In genomic region chr16:55443855-55444254, GRCh38 we compare ENCODE assay signal across 23 cellular contexts. TPM values are rescaled to one million over a fixed set of nuclear protein-coding genes. Genes with fewer than 3 reads are reported as not detected.
"Had no signal": no experiment of that assay in that cellular context is flagged by ENCODE, and none has a peak within 500 bp of the region (broad histone marks: within the 10 kb centered on the region; RNA-seq: fewer than 3 reads in every experiment).

No MANE protein-coding gene starts in this region.

- H3K27me3 ChIP-seq: gastrocnemius medialis, right lobe of liver, testis, uterus had no signal

- H3K27me3 Mint-ChIP-seq: activated B cell treated with CpG ODN at 0.5 μM for 24 hours had no signal

- ATAC-seq: activated CD8-positive, alpha-beta T cell treated with anti-CD3 and anti-CD28 coated beads for 36 hours; gastrocnemius medialis; stimulated activated naive CD8-positive, alpha-beta T cell treated with anti-CD3 and anti-CD28 coated beads, Interleukin-15, Interleukin-2, amounts not matched to agents 100 U/mL and 50 U/mL, for 24 hours; T-cell had no signal

- H3K4me3 ChIP-seq: gastrocnemius medialis, left ventricle myocardium inferior, right lobe of liver, testis, uterus had no signal

- H3K36me3 Mint-ChIP-seq: activated naive CD4-positive, alpha-beta T cell treated with anti-CD3 and anti-CD28 coated beads, Interleukin-2, amount 50 U/mL, for 72 hours; T-cell had no signal

- H3K27ac ChIP-seq: gastrocnemius medialis, left ventricle myocardium inferior, testis, uterus had no signal

- FAIRE-seq: colon, islet of Langerhans, TTC549 had no signal

- H3K4me1 ChIP-seq: gastrocnemius medialis, left ventricle myocardium inferior, right lobe of liver, testis, uterus had no signal

- DNase-seq: activated B cell treated with CpG ODN at 0.5 μM for 24 hours; activated CD4-positive, alpha-beta T cell treated with anti-CD3 and anti-CD28 coated beads, Interleukin-2, amount 50 U/mL, for 1 hour; activated CD8-positive, alpha-beta T cell treated with anti-CD3 and anti-CD28 coated beads for 36 hours; activated T-cell treated with anti-CD3 and anti-CD28 coated beads, Interleukin-2, amount 50 U/mL, for 4 hours; effector CD8-positive, alpha-beta T cell; erythroblast; gastrocnemius medialis; glutamatergic neuron; left ventricle myocardium inferior; right lobe of liver; stimulated activated CD4-positive, alpha-beta T cell treated with anti-CD3 and anti-CD28 coated beads, Interleukin-12 subunit alpha, Interleukin-12 subunit beta, amount 100 ng/mL, for 4 hours; stimulated activated CD4-positive, alpha-beta T cell treated with anti-CD3 and anti-CD28 coated beads, Interleukin-4, amount 100 ng/mL, for 1 hour; stimulated activated naive CD8-positive, alpha-beta T cell treated with anti-CD3 and anti-CD28 coated beads, Interleukin-15, Interleukin-2, amounts not matched to agents 100 U/mL and 50 U/mL, for 24 hours; T-cell; testis; trophoblast cell; uterus had no signal

- H3K36me3 ChIP-seq: gastrocnemius medialis, left ventricle myocardium inferior, right lobe of liver, uterus had no signal

- H3K4me3 Mint-ChIP-seq: activated B cell treated with CpG ODN at 0.5 μM for 24 hours; activated CD8-positive, alpha-beta T cell treated with anti-CD3 and anti-CD28 coated beads for 36 hours; activated T-cell treated with anti-CD3 and anti-CD28 coated beads, Interleukin-2, amount 50 U/mL, for 4 hours; nephron; T-cell had no signal

- H3K9me3 ChIP-seq: gastrocnemius medialis, left ventricle myocardium inferior, right lobe of liver, testis, uterus had no signal

- H3K27ac Mint-ChIP-seq: activated B cell treated with CpG ODN at 0.5 μM for 24 hours; activated CD8-positive, alpha-beta T cell treated with anti-CD3 and anti-CD28 coated beads for 36 hours; activated naive CD4-positive, alpha-beta T cell treated with anti-CD3 and anti-CD28 coated beads, Interleukin-2, amount 50 U/mL, for 72 hours; activated T-helper 2 cell treated with anti-CD3 and anti-CD28 coated beads, Interferon-gamma antibody, Interleukin-2, Interleukin-4, amounts not matched to agents 10 μg/mL and 5 μg/mL and 100 μg/mL, durations not matched to agents 14 hours and 24 hours and 36 hours; nephron; T-cell had no signal

- H3K9me3 Mint-ChIP-seq: activated B cell treated with CpG ODN at 0.5 μM for 24 hours; activated CD8-positive, alpha-beta T cell treated with anti-CD3 and anti-CD28 coated beads for 36 hours; activated naive CD4-positive, alpha-beta T cell treated with anti-CD3 and anti-CD28 coated beads, Interleukin-2, amount 50 U/mL, for 72 hours; activated T-cell treated with anti-CD3 and anti-CD28 coated beads, Interleukin-2, amount 50 U/mL, for 4 hours; activated T-helper 2 cell treated with anti-CD3 and anti-CD28 coated beads, Interferon-gamma antibody, Interleukin-2, Interleukin-4, amounts not matched to agents 10 μg/mL and 5 μg/mL and 100 μg/mL, durations not matched to agents 14 hours and 24 hours and 36 hours; nephron; T-cell had no signal

- H3K4me1 Mint-ChIP-seq: activated B cell treated with CpG ODN at 0.5 μM for 24 hours, nephron, T-cell had no signal

RNA-seq across cellular contexts. Expression of gene MMP2, which starts 35.1 kb away (rescaled TPM):
- total RNA-seq: activated B cell treated with CpG ODN at 0.5 μM for 24 hours; activated CD8-positive, alpha-beta T cell treated with anti-CD3 and anti-CD28 coated beads for 36 hours; activated naive CD4-positive, alpha-beta T cell treated with anti-CD3 and anti-CD28 coated beads, Interleukin-2, amount 50 U/mL, for 72 hours had no signal
